In genomic region chr17:65850486-65850885, GRCh38 we compare ENCODE assay signal across 11 cellular contexts.
DNase-seq lines count a peak whose midpoint lies in the region; ATAC-seq, FAIRE-seq and TF ChIP-seq lines count a peak whose summit lies in the region.
"Had no signal": no experiment of that assay in that cellular context is flagged by ENCODE, and none has a peak within 500 bp of the region (broad histone marks: within the 10 kb centered on the region; RNA-seq: fewer than 3 reads in every experiment).

No MANE protein-coding gene starts in this region.

- no peaks in the 10 kb centered on the region for H3F3A ChIP-seq in SK-N-SH (replicated peaks; ENCODE audit: insufficient read depth)

- no peak for TF ChIP-seq CTCF in GM13976 (IDR thresholded peaks at IDR 0.05; ENCODE audit: borderline replicate concordance, control extremely low read depth, extremely low read depth, insufficient read depth, missing control alignments)
- TF ChIP-seq CTCF in lung (IDR thresholded peaks at IDR 0.05; ENCODE audit: control extremely low read depth, extremely low read depth), result no peak
- no peak for TF ChIP-seq CTCF in D721Med (IDR thresholded peaks at IDR 0.05; ENCODE audit: insufficient read depth, missing control alignments)
- no peak for TF ChIP-seq CTCF in SK-N-SH (IDR thresholded peaks at IDR 0.05)

- no peak for TF ChIP-seq EP300 in SK-N-SH (IDR thresholded peaks at IDR 0.05; ENCODE audit: borderline replicate concordance in 1 of 2, low read depth in 1 of 2, low read length in 1 of 2)

- FAIRE-seq in RCC 7860 (lab: Jason Lieb, UNC) (no peak), D721Med (lab: Jason Lieb, UNC) (no peak)

- H3K27ac ChIP-seq in lung (ENCODE audit: low read depth in 1 of 2, low read length in 1 of 2) (no peak overlapping the region), SK-N-SH (ENCODE audit: low read depth in 2 of 2, low read length in 1 of 2) (no peak overlapping the region)
- H3K27ac ChIP-seq: ascending aorta had no signal

- no peaks in the 10 kb centered on the region for H3K9me2 ChIP-seq in SK-N-SH

- H3K27me3 ChIP-seq in lung (ENCODE audit: control insufficient read depth, insufficient read depth), result no peaks in the 10 kb centered on the region
- H3K27me3 ChIP-seq in SK-N-SH (ENCODE audit: insufficient read depth), result no peaks in the 10 kb centered on the region
- H3K27me3 ChIP-seq: ascending aorta, heart left ventricle had no signal

- ATAC-seq in HG02588 (IDR thresholded peaks at IDR 0.05; ENCODE audit: unreplicated experiment) (peak; percentile 58), lung (ENCODE audit: insufficient read depth, low FRiP score) (peak; percentile 58), left lobe of liver (no peak), HG03135 (IDR thresholded peaks at IDR 0.05; ENCODE audit: unreplicated experiment) (no peak)

- TF ChIP-seq RAD21 in SK-N-SH (IDR thresholded peaks at IDR 0.05; ENCODE audit: low read length), result no peak

- in situ Hi-C loops in GM13976 (cut with MboI; ENCODE audit: low sequenced_read_pairs, unreplicated experiment), result no loop called here

- CTCF ChIA-PET in SK-N-SH (lab: Yijun Ruan, JAX), result no interaction called here

- H3K4me1 ChIP-seq in lung (ENCODE audit: control insufficient read depth in 2 of 2, insufficient read depth in 2 of 2, low read length in 2 of 2) (no peaks in the 10 kb centered on the region), SK-N-SH (ENCODE audit: control insufficient read depth in 1 of 2, insufficient read depth in 2 of 2, low read depth in 1 of 2, low read length in 1 of 2) (no peaks in the 10 kb centered on the region)
- H3K4me1 ChIP-seq: ascending aorta, heart left ventricle had no signal

- no peaks in the 10 kb centered on the region for H3K9me3 ChIP-seq in lung (ENCODE audit: control insufficient read depth in 2 of 2, insufficient read depth in 1 of 2, low read length in 1 of 2)
- no peaks in the 10 kb centered on the region for H3K9me3 ChIP-seq in SK-N-SH
- H3K9me3 ChIP-seq: ascending aorta, heart left ventricle had no signal

- POLR2A ChIA-PET in SK-N-SH (lab: Yijun Ruan, JAX), result no interaction called here

- WGBS in lung, 2 donors, result 44 to 56% methylated on average over 2 of the region's 2 CpGs
- 88% methylated on average over 2 of the region's 2 CpGs for WGBS in SK-N-SH (ENCODE audit: low lambda C conversion rate)

- H3K36me3 ChIP-seq in lung (ENCODE audit: control insufficient read depth in 2 of 2, insufficient read depth in 2 of 2, low read length in 2 of 2), result no peaks in the 10 kb centered on the region
- H3K36me3 ChIP-seq in SK-N-SH (replicated peaks in 1 of 2; ENCODE audit: control insufficient read depth in 1 of 2, insufficient read depth in 2 of 2, low read length in 1 of 2), result peaks cover 0 to 7% of the 10 kb centered on the region in 2 experiments
- H3K36me3 ChIP-seq: ascending aorta, heart left ventricle had no signal

- H3K4me3 ChIP-seq in lung, result no peak overlapping the region
- H3K4me3 ChIP-seq in SK-N-SH (ENCODE audit: low read depth in 2 of 2, low read length in 1 of 2), result no peak overlapping the region
- H3K4me3 ChIP-seq: ascending aorta, heart left ventricle had no signal

- no peak overlapping the region for H3K9ac ChIP-seq in SK-N-SH

- H3K4me2 ChIP-seq in SK-N-SH, result no peak overlapping the region

- no peaks in the 10 kb centered on the region for H4K20me1 ChIP-seq in SK-N-SH (ENCODE audit: insufficient read depth)

- H3K79me2 ChIP-seq in SK-N-SH (ENCODE audit: insufficient read depth), result no peaks in the 10 kb centered on the region

- no peak overlapping the region for H2AFZ ChIP-seq in SK-N-SH (ENCODE audit: low read depth)

- DNase-seq in GM13976 (ENCODE audit: low spot score), result peak; percentile 26
- DNase-seq in RCC 7860 (ENCODE audit: low spot score), result peak; percentile 71
- DNase-seq in lung (ENCODE audit: low spot score), result no peak
- no peak for DNase-seq in left lobe of liver (ENCODE audit: low spot score)
- no peak for DNase-seq in D721Med (ENCODE audit: insufficient read length, low spot score)
- DNase-seq in SK-N-SH, result no peak
- DNase-seq: NCI-H2171 had no signal

TF ChIP-seq in SK-N-SH, 30 proteins besides CTCF, POLR2A, EP300 and RAD21:
- TF ChIP-seq GABPA (IDR thresholded peaks at IDR 0.05; ENCODE audit: low read depth) (no peak), SIN3A (IDR thresholded peaks at IDR 0.05; ENCODE audit: borderline replicate concordance, low read depth, low read length) (no peak), TAF1 (IDR thresholded peaks at IDR 0.05; ENCODE audit: borderline replicate concordance, low read depth, low read length) (no peak), FOXJ3 (CRISPR knock-in tag; IDR thresholded peaks at IDR 0.05) (no peak), REST (IDR thresholded peaks at IDR 0.05; ENCODE audit: low read depth, low read length) (no peak), NFIC (IDR thresholded peaks at IDR 0.05; ENCODE audit: borderline replicate concordance) (no peak), FOXM1 (IDR thresholded peaks at IDR 0.05; ENCODE audit: low read depth) (no peak), TEAD4 (IDR thresholded peaks at IDR 0.05; ENCODE audit: borderline replicate concordance, insufficient read depth) (no peak), JUND (IDR thresholded peaks at IDR 0.05) (no peak), MAX (IDR thresholded peaks at IDR 0.05; ENCODE audit: low read depth) (no peak), MEF2A (IDR thresholded peaks at IDR 0.05; ENCODE audit: borderline replicate concordance, low read depth) (no peak), ELF1 (IDR thresholded peaks at IDR 0.05) (no peak), SMC3 (IDR thresholded peaks at IDR 0.05; ENCODE audit: low read depth, low read length) (no peak), RFX5 (IDR thresholded peaks at IDR 0.05; ENCODE audit: low read length) (no peak), POLR2AphosphoS5 (IDR thresholded peaks at IDR 0.05; ENCODE audit: low read depth, low read length) (no peak), TCF12 (IDR thresholded peaks at IDR 0.05) (no peak), IRF3 (IDR thresholded peaks at IDR 0.05; ENCODE audit: low read depth, low read length) (no peak), EZH2phosphoT487 (IDR thresholded peaks at IDR 0.05; ENCODE audit: borderline replicate concordance, low read depth) (no peak), ZBTB33 (IDR thresholded peaks at IDR 0.05; ENCODE audit: borderline replicate concordance, low read depth) (no peak), NRF1 (IDR thresholded peaks at IDR 0.05; ENCODE audit: low read depth, low read length) (no peak)

Comparison
In these comparisons a context has a peak if more than half of its experiments do, and no peak if none do; other contexts are left out.
1. DNase-seq: peak in GM13976 (single experiment) and RCC 7860 (single experiment); none in lung (single experiment), left lobe of liver (single experiment), D721Med (single experiment) and SK-N-SH (single experiment).
2. ATAC-seq: peak in HG02588 (single experiment) and lung (single experiment); none in left lobe of liver (single experiment) and HG03135 (single experiment).